28 cellular contexts compared by ENCODE assay signal in the genomic region with DNA sequence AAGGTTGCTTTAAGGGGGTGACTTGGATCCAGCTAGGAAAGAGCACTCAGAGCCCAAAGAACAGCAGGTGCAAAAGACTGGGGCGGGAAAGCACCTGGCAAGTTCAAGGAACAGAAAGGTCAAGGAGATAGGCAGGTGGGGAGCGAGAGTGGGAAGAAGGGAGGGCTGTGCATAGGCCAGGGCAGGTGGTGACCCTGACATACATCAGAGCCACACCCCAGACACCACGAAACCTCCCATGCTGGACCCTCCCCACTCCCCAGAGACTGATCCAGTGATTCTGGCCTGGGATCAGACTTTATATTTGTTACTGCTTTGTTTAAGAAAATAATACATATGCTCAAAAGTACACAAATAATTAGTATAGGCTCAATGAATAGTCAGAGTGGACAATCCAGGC. TPM values are rescaled to one million over a fixed set of nuclear protein-coding genes. Genes with fewer than 3 reads are reported as not detected.
A peak's percentile ranks its signal among the peaks of the same experiment; 100 is the strongest.
DNase-seq lines count a peak whose midpoint lies in the region; ATAC-seq and TF ChIP-seq lines count a peak whose summit lies in the region.
"Had no signal": no experiment of that assay in that cellular context is flagged by ENCODE, and none has a peak within 500 bp of the region (broad histone marks: within the 10 kb centered on the region; RNA-seq: fewer than 3 reads in every experiment).

No MANE protein-coding gene starts in this region.

- POLR2A ChIA-PET in activated CD8-positive, alpha-beta T cell treated with anti-CD3 and anti-CD28 coated beads for 36 hours (lab: Charles Lee): no interaction called here

- H3K4me1 Mint-ChIP-seq in activated CD8-positive, alpha-beta T cell treated with anti-CD3 and anti-CD28 coated beads for 36 hours (ENCODE audit: low read depth): no peaks in the 10 kb centered on the region
- H3K4me1 Mint-ChIP-seq: activated CD4-positive, alpha-beta memory T cell treated with anti-CD3 and anti-CD28 coated beads, Interleukin-2, amount 10 ng/mL, durations not matched to agents 7 days and 5 days had no signal

- H3K27me3 ChIP-seq in right atrium auricular region (no peaks in the 10 kb centered on the region), right cardiac atrium (ENCODE audit: control insufficient read depth, insufficient read depth) (no peaks in the 10 kb centered on the region), WERI-Rb-1 (ENCODE audit: insufficient read depth, low read depth, severe bottlenecking) (no peaks in the 10 kb centered on the region), osteoblast (ENCODE audit: insufficient read depth, low read length) (peaks cover 17% of the 10 kb centered on the region)
- H3K27me3 ChIP-seq: BLaER1, Peyer's patch had no signal

- H3K9me3 Mint-ChIP-seq in activated CD8-positive, alpha-beta T cell treated with anti-CD3 and anti-CD28 coated beads for 36 hours: peaks cover 7% of the 10 kb centered on the region

- no peaks in the 10 kb centered on the region for H4K20me1 ChIP-seq in osteoblast (ENCODE audit: insufficient read depth, low read length)
- H4K20me1 ChIP-seq: BLaER1 had no signal

- no peak overlapping the region for H3K4me2 ChIP-seq in osteoblast (ENCODE audit: insufficient read depth, low read length)
- H3K4me2 ChIP-seq: BLaER1 had no signal

- H3K27ac ChIP-seq in right atrium auricular region: no peak overlapping the region
- H3K27ac ChIP-seq in right cardiac atrium (ENCODE audit: low read length): no peak overlapping the region
- H3K27ac ChIP-seq in WERI-Rb-1: peak overlapping the region; percentile 14
- H3K27ac ChIP-seq in osteoblast (ENCODE audit: low read depth, low read length): no peak overlapping the region
- H3K27ac ChIP-seq: BLaER1, Peyer's patch had no signal

- intact Hi-C loops in right cardiac atrium (cut with DNase I): loop anchor here in 1 of 4 donors (10.0 kb wide), 1 partner anchor 65 kb away; no protein-coding TSS in a partner anchor
- intact Hi-C loops in activated CD8-positive, alpha-beta T cell treated with anti-CD3 and anti-CD28 coated beads for 36 hours (cut with micrococcal nuclease): no loop called here

- no peak overlapping the region for H3K4me3 ChIP-seq in right atrium auricular region
- H3K4me3 ChIP-seq in right cardiac atrium (ENCODE audit: low read length): no peak overlapping the region
- H3K4me3 ChIP-seq in WERI-Rb-1 (ENCODE audit: low read depth, low read length): no peak overlapping the region
- no peak overlapping the region for H3K4me3 ChIP-seq in osteoblast (ENCODE audit: insufficient read depth, low read length)
- H3K4me3 ChIP-seq: BLaER1, K562, Peyer's patch had no signal

- CTCF ChIA-PET in activated CD8-positive, alpha-beta T cell treated with anti-CD3 and anti-CD28 coated beads for 36 hours (lab: Charles Lee): no interaction called here

- no peak overlapping the region for H2AFZ ChIP-seq in osteoblast (ENCODE audit: low read length)

- 69% methylated on average over 3 of the region's 3 CpGs for WGBS in right cardiac atrium

- H3K36me3 Mint-ChIP-seq in activated CD8-positive, alpha-beta T cell treated with anti-CD3 and anti-CD28 coated beads for 36 hours (ENCODE audit: low read depth): no peaks in the 10 kb centered on the region
- H3K36me3 Mint-ChIP-seq: immature natural killer cell had no signal

- no peaks in the 10 kb centered on the region for H3K36me3 ChIP-seq in right atrium auricular region
- no peaks in the 10 kb centered on the region for H3K36me3 ChIP-seq in WERI-Rb-1
- no peaks in the 10 kb centered on the region for H3K36me3 ChIP-seq in osteoblast (ENCODE audit: insufficient read depth, low read length)
- H3K36me3 ChIP-seq: BLaER1, Peyer's patch had no signal

- peaks cover 49% of the 10 kb centered on the region for H3K27me3 Mint-ChIP-seq in activated CD8-positive, alpha-beta T cell treated with anti-CD3 and anti-CD28 coated beads for 36 hours

- H3K27ac Mint-ChIP-seq in activated CD8-positive, alpha-beta T cell treated with anti-CD3 and anti-CD28 coated beads for 36 hours: no peak overlapping the region
- H3K27ac Mint-ChIP-seq: activated CD4-positive, alpha-beta memory T cell treated with anti-CD3 and anti-CD28 coated beads, Interleukin-2, amount 10 ng/mL, durations not matched to agents 7 days and 5 days; activated naive CD8-positive, alpha-beta T cell; immature natural killer cell; nephron progenitor cell; T-helper 17 cell had no signal

- H3K4me1 ChIP-seq in right atrium auricular region: no peaks in the 10 kb centered on the region
- H3K4me1 ChIP-seq in right cardiac atrium (ENCODE audit: control insufficient read depth, insufficient read depth, low read length): no peaks in the 10 kb centered on the region
- no peaks in the 10 kb centered on the region for H3K4me1 ChIP-seq in osteoblast (ENCODE audit: insufficient read depth, low read length)
- H3K4me1 ChIP-seq: BLaER1, Peyer's patch had no signal

- TF ChIP-seq CTCF in right atrium auricular region (IDR thresholded peaks at IDR 0.05): no peak
- TF ChIP-seq CTCF in WERI-Rb-1 (IDR thresholded peaks at IDR 0.05; ENCODE audit: low read depth, low read length): no peak
- no peak for TF ChIP-seq CTCF in osteoblast (IDR thresholded peaks at IDR 0.05; ENCODE audit: extremely low read depth, low read depth, low read length)
- TF ChIP-seq CTCF in activated CD8-positive, alpha-beta T cell treated with anti-CD3 and anti-CD28 coated beads for 36 hours (IDR thresholded peaks at IDR 0.05): no peak

- H3K79me2 ChIP-seq in osteoblast (ENCODE audit: insufficient read depth, low read length): no peaks in the 10 kb centered on the region

- no peak overlapping the region for H3K4me3 Mint-ChIP-seq in activated CD8-positive, alpha-beta T cell treated with anti-CD3 and anti-CD28 coated beads for 36 hours
- H3K4me3 Mint-ChIP-seq: activated CD4-positive, alpha-beta memory T cell treated with anti-CD3 and anti-CD28 coated beads, Interleukin-2, amount 10 ng/mL, durations not matched to agents 7 days and 5 days; activated naive CD8-positive, alpha-beta T cell; immature natural killer cell; nephron progenitor cell; T-helper 17 cell had no signal

- H3K9me3 ChIP-seq in right atrium auricular region (peaks cover 0 to 13% of the 10 kb centered on the region in 2 donors), right cardiac atrium (ENCODE audit: control insufficient read depth, low read length) (no peaks in the 10 kb centered on the region), WERI-Rb-1 (ENCODE audit: severe bottlenecking) (peaks cover 25% of the 10 kb centered on the region), osteoblast (ENCODE audit: low read depth, low read length) (no peaks in the 10 kb centered on the region)
- H3K9me3 ChIP-seq: Peyer's patch had no signal

- no peak for ATAC-seq in right cardiac atrium
- no peak for ATAC-seq in activated CD8-positive, alpha-beta T cell treated with anti-CD3 and anti-CD28 coated beads for 36 hours
- no peak for ATAC-seq in HG02763 (IDR thresholded peaks at IDR 0.05; ENCODE audit: unreplicated experiment)
- no peak for ATAC-seq in HG02798 (IDR thresholded peaks at IDR 0.05; ENCODE audit: poor library complexity, unreplicated experiment)
- no peak for ATAC-seq in HG02623 (IDR thresholded peaks at IDR 0.05; ENCODE audit: unreplicated experiment)
- ATAC-seq: T-helper 17 cell had no signal

- DNase-seq in right atrium auricular region (ENCODE audit: low spot score): peak; percentile 26
- DNase-seq in right cardiac atrium: no peak
- DNase-seq in WERI-Rb-1: peak; percentile 2
- DNase-seq in osteoblast (ENCODE audit: insufficient read length, low spot score, missing footprints): peak; percentile 19
- no peak for DNase-seq in activated CD8-positive, alpha-beta T cell treated with anti-CD3 and anti-CD28 coated beads for 36 hours
- DNase-seq: activated CD4-positive, alpha-beta T cell treated with anti-CD3 and anti-CD28 coated beads for 1 hour; effector CD4-positive, alpha-beta T cell; immature natural killer cell; left colon; mammary epithelial cell; NCI-H1092 treated with DMSO at 0.1 percent for 48 hours; NCI-H345; NCI-H774; stimulated activated CD4-positive, alpha-beta T cell treated with anti-CD3 and anti-CD28 coated beads, Interleukin-1b, Interleukin-23, amount 100 ng/mL, for 48 hours; stimulated activated naive CD4-positive, alpha-beta T cell treated with Interleukin-2 at 50 U/mL for 16 hours; T-helper 17 cell had no signal

RNA-seq across cellular contexts. Expression of gene RBFOX3, which starts 48.5 kb away (rescaled TPM):
- total RNA-seq in right atrium auricular region (not detected), right cardiac atrium (not detected), osteoblast (not detected in 2 replicates)
- polyA plus RNA-seq in right cardiac atrium: 0.05 TPM
- not detected for total RNA-seq in activated CD8-positive, alpha-beta T cell treated with anti-CD3 and anti-CD28 coated beads for 36 hours
- total RNA-seq: activated CD4-positive, alpha-beta memory T cell treated with anti-CD3 and anti-CD28 coated beads, Interleukin-2, amount 10 ng/mL, durations not matched to agents 7 days and 5 days; glomerular endothelial cell; K562; M059J; mammary epithelial cell; osteocyte had no signal
- polyA plus RNA-seq: K562, mammary epithelial cell had no signal

Comparison
In these comparisons a context has a peak if more than half of its experiments do, and no peak if none do; other contexts are left out.
1. DNase-seq: peak in right atrium auricular region (single experiment), WERI-Rb-1 (single experiment) and osteoblast (single experiment); none in right cardiac atrium (0 of 3) and activated CD8-positive, alpha-beta T cell treated with anti-CD3 and anti-CD28 coated beads for 36 hours (single experiment).